ENCODE assay signal across 9 cellular contexts in genomic region chr3:188664795-188665194, GRCh38.
DNase-seq lines count a peak whose midpoint lies in the region; ATAC-seq and TF ChIP-seq lines count a peak whose summit lies in the region.
"Had no signal": no experiment of that assay in that cellular context is flagged by ENCODE, and none has a peak within 500 bp of the region (broad histone marks: within the 10 kb centered on the region; RNA-seq: fewer than 3 reads in every experiment).

No MANE protein-coding gene starts in this region.

- H3K9me3 ChIP-seq in lower lobe of right lung, result no peaks in the 10 kb centered on the region

- H3K4me3 ChIP-seq in lower lobe of right lung, result no peak overlapping the region

- H3K4me1 ChIP-seq in lower lobe of right lung, result no peaks in the 10 kb centered on the region

- DNase-seq in NCI-H82 (lab: John Stamatoyannopoulos, UW), result peak; percentile 31
- no peak for DNase-seq in NCI-H82 treated with DMSO at 0.1 percent for 48 hours (lab: John Stamatoyannopoulos, UW; ENCODE audit: unreplicated experiment)
- peak; percentile 32 for DNase-seq in KBM-7
- peak; percentile 35 for DNase-seq in amniotic epithelial cell (ENCODE audit: low read depth)
- no peak for DNase-seq in lower lobe of right lung
- no peak for DNase-seq in AG08395 (ENCODE audit: low spot score)
- no peak for DNase-seq in hippocampal formation (lab: John Stamatoyannopoulos, UW)
- no peak for DNase-seq in activated CD4-positive, alpha-beta T cell treated with anti-CD3 and anti-CD28 coated beads for 1 hour
- DNase-seq: activated T-cell treated with anti-CD3 and anti-CD28 coated beads, Interleukin-2, amount 50 U/mL, for 1 hour had no signal

- H3K27ac ChIP-seq in lower lobe of right lung, result no peak overlapping the region

- no peaks in the 10 kb centered on the region for H3K36me3 ChIP-seq in lower lobe of right lung

- intact Hi-C loops in lower lobe of right lung (cut with DNase I), result no loop called here

- in situ Hi-C loops in KBM-7 (cut with MboI; ENCODE audit: low pct_unique_long_range_greater_than_20kb, low sequenced_read_pairs), result no loop called here

- no peak for ATAC-seq in lower lobe of right lung

- peak; percentile 10 for TF ChIP-seq CTCF in lower lobe of right lung (IDR thresholded peaks at IDR 0.05)

- H3K27me3 ChIP-seq in lower lobe of right lung (ENCODE audit: low read depth), result no peaks in the 10 kb centered on the region

Comparison
In these comparisons a context has a peak if more than half of its experiments do, and no peak if none do; other contexts are left out.
1. DNase-seq: peak in NCI-H82 (single experiment), KBM-7 (single experiment) and amniotic epithelial cell (single experiment); none in NCI-H82 treated with DMSO at 0.1 percent for 48 hours (single experiment), lower lobe of right lung (single experiment), AG08395 (single experiment), hippocampal formation (0 of 2) and activated CD4-positive, alpha-beta T cell treated with anti-CD3 and anti-CD28 coated beads for 1 hour (single experiment).